Comparison of ENCODE assay signal across 1 cellular context in the genomic region with DNA sequence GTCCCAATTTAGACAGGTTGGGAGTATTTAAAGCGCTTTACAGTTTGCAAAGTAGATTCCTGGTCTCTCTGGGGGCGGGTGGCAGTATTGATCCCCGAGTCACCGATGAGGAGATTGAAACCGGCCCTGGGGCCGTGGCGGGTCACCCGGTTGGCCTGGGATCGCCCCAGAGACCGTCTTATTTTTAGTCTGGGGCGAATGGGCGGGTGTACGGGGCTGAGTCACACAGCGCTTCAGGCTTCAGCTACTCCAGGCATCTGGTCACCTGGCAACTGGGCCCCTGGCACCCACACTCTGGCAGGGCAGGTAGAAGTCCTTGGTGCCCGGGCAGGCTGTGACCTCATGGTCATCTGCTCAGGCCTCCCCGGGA.
A peak's percentile ranks its signal among the peaks of the same experiment; 100 is the strongest.
TF ChIP-seq lines count a peak whose summit lies in the region.

No MANE protein-coding gene starts in this region.

TF ChIP-seq in GM12878, 131 proteins besides CTCF, POLR2A, EP300 and RAD21:
- peak; percentile 46 for TF ChIP-seq MLLT1 (IDR thresholded peaks at IDR 0.05)
- 0 out of 4 replicates have a peak, but pooled peaks of 1 of the 2 experiments have one; percentile 47 for TF ChIP-seq SRF (IDR thresholded peaks at IDR 0.05; ENCODE audit: low read depth in 2 of 2, low read length in 2 of 2)
- no peak for TF ChIP-seq RBBP5 (conservative IDR thresholded peaks at IDR 0.05)
